In genomic region chr18:54392621-54393023, GRCh38 we compare ENCODE assay signal across 8 cellular contexts. TPM values are rescaled to one million over a fixed set of nuclear protein-coding genes. Genes with fewer than 3 reads are reported as not detected.
DNase-seq lines count a peak whose midpoint lies in the region; ATAC-seq and TF ChIP-seq lines count a peak whose summit lies in the region.

No MANE protein-coding gene starts in this region.

- H3K36me3 ChIP-seq in mesendoderm (ENCODE audit: control insufficient read depth, insufficient read depth, low read length), result no peaks in the 10 kb centered on the region

- H3K4me1 Mint-ChIP-seq in activated CD4-positive, alpha-beta T cell treated with anti-CD3 and anti-CD28 coated beads for 36 hours, result peaks cover 6% of the 10 kb centered on the region

- H2BK120ac ChIP-seq in mesendoderm (ENCODE audit: low read depth, low read length), result no peak overlapping the region

- peaks cover 4% of the 10 kb centered on the region for H3K4me1 ChIP-seq in mesendoderm (ENCODE audit: control insufficient read depth, low read depth, low read length)

- POLR2A ChIA-PET in activated CD4-positive, alpha-beta T cell treated with anti-CD3 and anti-CD28 coated beads for 36 hours (lab: Charles Lee), result interaction anchor here (1.4 kb wide), 1 partner anchor 169 kb away, joined by 5 read pairs; no protein-coding TSS in a partner anchor

- H3K9me3 Mint-ChIP-seq in activated CD4-positive, alpha-beta T cell treated with anti-CD3 and anti-CD28 coated beads for 36 hours (ENCODE audit: low read depth), result no peaks in the 10 kb centered on the region

- WGBS in mesendoderm (ENCODE audit: extremely low coverage, insufficient coverage, low lambda C conversion rate), result no CpG with 5 or more reads among the region's 2 CpGs

- no peak overlapping the region for H3K18ac ChIP-seq in mesendoderm (ENCODE audit: low read length)

- no peak overlapping the region for H3K4me2 ChIP-seq in mesendoderm (ENCODE audit: low read length)

- no peaks in the 10 kb centered on the region for H3K79me2 ChIP-seq in mesendoderm (ENCODE audit: control insufficient read depth, insufficient read depth, low read length)

- no peak overlapping the region for H3K4ac ChIP-seq in mesendoderm (ENCODE audit: low read depth, low read length)

- no peaks in the 10 kb centered on the region for H3K27me3 ChIP-seq in mesendoderm (ENCODE audit: insufficient read depth, low read length, poor library complexity)

- no peak overlapping the region for H4K5ac ChIP-seq in mesendoderm (ENCODE audit: low read length)

- H3K27ac Mint-ChIP-seq in activated CD4-positive, alpha-beta T cell treated with anti-CD3 and anti-CD28 coated beads for 36 hours, result no peak overlapping the region

- H3K23ac ChIP-seq in mesendoderm (ENCODE audit: low read length), result no peak overlapping the region

- no peak overlapping the region for H3K4me3 Mint-ChIP-seq in activated CD4-positive, alpha-beta T cell treated with anti-CD3 and anti-CD28 coated beads for 36 hours

- H2BK15ac ChIP-seq in mesendoderm (replicated peaks; ENCODE audit: low read depth), result no peak overlapping the region

- no peak overlapping the region for H3K56ac ChIP-seq in mesendoderm (ENCODE audit: low read length)

- no peaks in the 10 kb centered on the region for H3K36me3 Mint-ChIP-seq in activated CD4-positive, alpha-beta T cell treated with anti-CD3 and anti-CD28 coated beads for 36 hours (ENCODE audit: low read depth)

- H4K8ac ChIP-seq in mesendoderm (ENCODE audit: low read depth, low read length), result no peak overlapping the region

- no peaks in the 10 kb centered on the region for H3K79me1 ChIP-seq in mesendoderm (ENCODE audit: low read length)

- CTCF ChIA-PET in activated CD4-positive, alpha-beta T cell treated with anti-CD3 and anti-CD28 coated beads for 36 hours (lab: Charles Lee), result interaction anchor here (0.8 to 4.0 kb wide), 15 partner anchors 13 to 591 kb away, joined by 3 to 13 read pairs (median 4); partner anchors contain the start of genes C18orf54 and STARD6

- H2BK5ac ChIP-seq in mesendoderm (ENCODE audit: low read length), result no peak overlapping the region

- DNase-seq in activated CD4-positive, alpha-beta T cell treated with anti-CD3 and anti-CD28 coated beads for 36 hours, result no peak
- DNase-seq in activated CD4-positive, alpha-beta T cell treated with anti-CD3 and anti-CD28 coated beads, Interleukin-2, amount 50 U/mL, for 48 hours, result no peak
- peak; percentile 66 for DNase-seq in KG1 (lab: John Stamatoyannopoulos, UW)
- DNase-seq in OCI-M2 (lab: John Stamatoyannopoulos, UW; ENCODE audit: unreplicated experiment), result peak; percentile 52
- DNase-seq in coronary artery (ENCODE audit: low spot score), result no peak
- DNase-seq in mesendoderm, result peak; percentile 74

- ATAC-seq in activated CD4-positive, alpha-beta T cell treated with anti-CD3 and anti-CD28 coated beads for 36 hours, result peak; percentile 59
- ATAC-seq in GM21723 (IDR thresholded peaks at IDR 0.05; ENCODE audit: unreplicated experiment) (peak; percentile 66), HG03097 (IDR thresholded peaks at IDR 0.05; ENCODE audit: low FRiP score, unreplicated experiment) (no peak)

- H3K9ac ChIP-seq in mesendoderm (ENCODE audit: low read length), result no peak overlapping the region

- peaks cover 6% of the 10 kb centered on the region for H3K27me3 Mint-ChIP-seq in activated CD4-positive, alpha-beta T cell treated with anti-CD3 and anti-CD28 coated beads for 36 hours

- intact Hi-C loops in activated CD4-positive, alpha-beta T cell treated with anti-CD3 and anti-CD28 coated beads for 36 hours (cut with DNase I, micrococcal nuclease), result loop anchor here (1.0 to 5.0 kb wide), 5 partner anchors 165 to 590 kb away; no protein-coding TSS in a partner anchor

- H3K27ac ChIP-seq in coronary artery (no peak overlapping the region), mesendoderm (ENCODE audit: low read depth, low read length) (no peak overlapping the region)

- no peak overlapping the region for H3K4me3 ChIP-seq in coronary artery
- no peak overlapping the region for H3K4me3 ChIP-seq in mesendoderm (ENCODE audit: low read length)

- H2AK5ac ChIP-seq in mesendoderm (ENCODE audit: low read length), result no peak overlapping the region

- TF ChIP-seq CTCF in coronary artery (IDR thresholded peaks at IDR 0.05), result peak; percentile 51

RNA-seq across cellular contexts. Expression of gene C18orf54, which starts 34.9 kb away (rescaled TPM):
- total RNA-seq in activated CD4-positive, alpha-beta T cell treated with anti-CD3 and anti-CD28 coated beads for 36 hours, result 1 to 10 TPM; 8.5 to 9.9 TPM
- polyA plus RNA-seq in mesendoderm (2013, experiment 1 of 2), result 11.7 TPM
- 11.5 TPM for polyA plus RNA-seq in mesendoderm (2013, experiment 2 of 2)

RNA-seq across cellular contexts. Expression of gene STARD6, which starts 35.0 kb away (rescaled TPM):
- under 1 TPM in 1 of 2 experiments, not detected in 1; 0.23 TPM for total RNA-seq in activated CD4-positive, alpha-beta T cell treated with anti-CD3 and anti-CD28 coated beads for 36 hours
- polyA plus RNA-seq in mesendoderm (2013, experiment 1 of 2), result 0.06 TPM
- polyA plus RNA-seq in mesendoderm (2013, experiment 2 of 2), result 0.04 TPM

Comparison
In these comparisons a context has a peak if more than half of its experiments do, and no peak if none do; other contexts are left out.
1. DNase-seq: peak in KG1 (single experiment), OCI-M2 (single experiment) and mesendoderm (single experiment); none in activated CD4-positive, alpha-beta T cell treated with anti-CD3 and anti-CD28 coated beads for 36 hours (single experiment), activated CD4-positive, alpha-beta T cell treated with anti-CD3 and anti-CD28 coated beads, Interleukin-2, amount 50 U/mL, for 48 hours (0 of 2) and coronary artery (single experiment).